16 cellular contexts compared by ENCODE assay signal in genomic region chr3:48142316-48142870, GRCh38. TPM values are rescaled to one million over a fixed set of nuclear protein-coding genes. Genes with fewer than 3 reads are reported as not detected.
DNase-seq lines count a peak whose midpoint lies in the region; ATAC-seq and TF ChIP-seq lines count a peak whose summit lies in the region.
"Had no signal": no experiment of that assay in that cellular context is flagged by ENCODE, and none has a peak within 500 bp of the region (broad histone marks: within the 10 kb centered on the region; RNA-seq: fewer than 3 reads in every experiment).

No MANE protein-coding gene starts in this region.

- H2AFZ ChIP-seq in MM.1S (ENCODE audit: low read length) (no peak overlapping the region), neuronal stem cell (ENCODE audit: low read length) (peak overlapping the region; percentile 22), hepatocyte (no peak overlapping the region)

- H4K91ac ChIP-seq in neuronal stem cell (ENCODE audit: low read depth, low read length, poor library complexity), result no peak overlapping the region

- H3K9me3 ChIP-seq in MM.1S (replicated peaks; ENCODE audit: insufficient read depth, low read length), result no peaks in the 10 kb centered on the region
- peaks cover 0 to 2% of the 10 kb centered on the region in 2 donors for H3K9me3 ChIP-seq in neuronal stem cell (replicated peaks in 1 of 2; ENCODE audit: control insufficient read depth in 2 of 2, insufficient read depth in 1 of 2, low read depth in 1 of 2, low read length in 2 of 2)
- H3K9me3 ChIP-seq in hepatocyte (ENCODE audit: low read depth), result no peaks in the 10 kb centered on the region
- H3K9me3 ChIP-seq: HAP-1, right atrium auricular region had no signal

- H3K27ac Mint-ChIP-seq in MCF 10A (ENCODE audit: low read depth, unreplicated experiment), result peak overlapping the region; percentile 57
- H3K27ac Mint-ChIP-seq: activated naive CD8-positive, alpha-beta T cell; activated T-cell treated with anti-CD3 and anti-CD28 coated beads, Interleukin-2, amount 50 U/mL, for 24 hours had no signal

- peak overlapping the region; percentile 21 for H3K4me3 Mint-ChIP-seq in MCF 10A (ENCODE audit: unreplicated experiment)
- H3K4me3 Mint-ChIP-seq: activated naive CD8-positive, alpha-beta T cell; activated T-cell treated with anti-CD3 and anti-CD28 coated beads, Interleukin-2, amount 50 U/mL, for 24 hours had no signal

- 0 out of 2 replicates have a peak, but pooled peaks cover 3% of the 10 kb centered on the region for H3F3A ChIP-seq in MM.1S (ENCODE audit: insufficient read depth, low read length)

- ATAC-seq in HG03175 (IDR thresholded peaks at IDR 0.05; ENCODE audit: unreplicated experiment), result no peak
- ATAC-seq in GM18909 (IDR thresholded peaks at IDR 0.05; ENCODE audit: poor library complexity, unreplicated experiment), result no peak

- H4K8ac ChIP-seq in neuronal stem cell (ENCODE audit: low read depth, low read length), result no peak overlapping the region

- peak overlapping the region; percentile 19; the same call in 1 of the 2 replicates for H3K4me2 ChIP-seq in MM.1S (ENCODE audit: low read depth, low read length)
- no peak overlapping the region for H3K4me2 ChIP-seq in neuronal stem cell (ENCODE audit: insufficient read depth, low read length, poor library complexity, severe bottlenecking)
- no peak overlapping the region for H3K4me2 ChIP-seq in hepatocyte

- POLR2A ChIA-PET in MCF 10A (lab: Yijun Ruan, JAX), result interaction anchor here (0.7 to 2.2 kb wide), 8 partner anchors 9 to 317 kb away, joined by 3 to 41 read pairs (median 5); no protein-coding TSS in a partner anchor

- DNase-seq in COR-L47 (lab: John Stamatoyannopoulos, UW), result peak; percentile 47
- peak; percentile 79 for DNase-seq in MM.1S
- DNase-seq in MCF 10A (ENCODE audit: unreplicated experiment), result peak; percentile 56
- DNase-seq in neuronal stem cell (ENCODE audit: low spot score), result no peak
- DNase-seq in hepatocyte (ENCODE audit: low spot score), result no peak
- DNase-seq: activated CD4-positive, alpha-beta T cell treated with anti-CD3 and anti-CD28 coated beads, Interleukin-2, amount 50 U/mL, for 48 hours; activated T-cell treated with anti-CD3 and anti-CD28 coated beads, Interleukin-2, amount 50 U/mL, for 24 hours; brain microvascular endothelial cell; head of caudate nucleus; NCI-H446; stimulated activated CD4-positive, alpha-beta T cell treated with anti-CD3 and anti-CD28 coated beads, Interleukin-1b, Interleukin-23, amount 100 ng/mL, for 48 hours had no signal

- peak overlapping the region; percentile 46 for H2BK12ac ChIP-seq in neuronal stem cell (ENCODE audit: low read length)

- no peak overlapping the region for H3K14ac ChIP-seq in neuronal stem cell (ENCODE audit: low read length)

- H3K4me3 ChIP-seq in MM.1S (ENCODE audit: low read length) (no peak overlapping the region), neuronal stem cell (ENCODE audit: low read length in 2 of 2) (no peak overlapping the region), hepatocyte (no peak overlapping the region)
- H3K4me3 ChIP-seq: HAP-1, right atrium auricular region had no signal

- H4K20me1 ChIP-seq in MM.1S (ENCODE audit: insufficient read depth, low read length), result no peaks in the 10 kb centered on the region
- H4K20me1 ChIP-seq in hepatocyte (ENCODE audit: insufficient read depth, poor library complexity, severe bottlenecking), result no peaks in the 10 kb centered on the region

- no peak overlapping the region for H2BK120ac ChIP-seq in neuronal stem cell (ENCODE audit: low read depth, low read length)

- peak overlapping the region; percentile 76 for H3K4ac ChIP-seq in neuronal stem cell (ENCODE audit: low read length)

- H3K36me3 Mint-ChIP-seq in MCF 10A (ENCODE audit: insufficient read depth, unreplicated experiment), result no peaks in the 10 kb centered on the region
- H3K36me3 Mint-ChIP-seq: activated naive CD8-positive, alpha-beta T cell had no signal

- no CpG with 5 or more reads among the region's 11 CpGs for WGBS in neuronal stem cell (ENCODE audit: extremely low coverage in 2 of 2, insufficient read length in 2 of 2, insufficient replicate concordance in 1 of 2), 2 donors
- 93% methylated on average over 11 of the region's 11 CpGs for WGBS in hepatocyte (ENCODE audit: low lambda C conversion rate, missing lambda C conversion rate)

- H3K23ac ChIP-seq in neuronal stem cell (ENCODE audit: low read depth, low read length, poor library complexity), result peak overlapping the region; percentile 85

- peak overlapping the region; percentile 66 for H2BK5ac ChIP-seq in neuronal stem cell (ENCODE audit: low read length)

- H3K4me1 Mint-ChIP-seq in MCF 10A (ENCODE audit: insufficient read depth, unreplicated experiment), result peaks cover 15% of the 10 kb centered on the region

- H3K4me1 ChIP-seq in MM.1S (ENCODE audit: low read length) (peaks cover 7% of the 10 kb centered on the region), neuronal stem cell (ENCODE audit: control insufficient read depth in 2 of 2, insufficient read depth in 1 of 2, low read depth in 1 of 2, low read length in 2 of 2) (peaks cover 0 to 4% of the 10 kb centered on the region in 2 donors), hepatocyte (ENCODE audit: insufficient read depth) (no peaks in the 10 kb centered on the region)

- no peaks in the 10 kb centered on the region for H3K27me3 ChIP-seq in MM.1S (replicated peaks; ENCODE audit: insufficient read depth, low read length)
- no peaks in the 10 kb centered on the region for H3K27me3 ChIP-seq in neuronal stem cell (ENCODE audit: control insufficient read depth in 3 of 3, insufficient read depth in 3 of 3, low read depth in 1 of 3, low read length in 3 of 3)
- no peaks in the 10 kb centered on the region for H3K27me3 ChIP-seq in hepatocyte
- H3K27me3 ChIP-seq: brain microvascular endothelial cell, right atrium auricular region had no signal

- peak overlapping the region; percentile 92 for H3K18ac ChIP-seq in neuronal stem cell (ENCODE audit: low read length)

- H3K9me2 ChIP-seq in MM.1S (replicated peaks; ENCODE audit: insufficient read depth, low read length), result no peaks in the 10 kb centered on the region
- no peaks in the 10 kb centered on the region for H3K9me2 ChIP-seq in hepatocyte (replicated peaks; ENCODE audit: insufficient read depth)

- BruUV-seq in MCF 10A (replicated peaks; lab: Mats Ljungman, UMichigan), result no TSS peak

- H2BK15ac ChIP-seq in neuronal stem cell (ENCODE audit: low read length), result peak overlapping the region; percentile 96

- H3K79me2 ChIP-seq in MM.1S (ENCODE audit: low read length), result no peaks in the 10 kb centered on the region
- no peaks in the 10 kb centered on the region for H3K79me2 ChIP-seq in hepatocyte

- intact Hi-C loops in MCF 10A (cut with micrococcal nuclease), result no loop called here

- no peaks in the 10 kb centered on the region for H3K27me3 Mint-ChIP-seq in MCF 10A (ENCODE audit: insufficient read depth, unreplicated experiment)
- H3K27me3 Mint-ChIP-seq: activated naive CD8-positive, alpha-beta T cell; activated T-cell treated with anti-CD3 and anti-CD28 coated beads, Interleukin-2, amount 50 U/mL, for 24 hours had no signal

- peak overlapping the region; percentile 91 for H2AK5ac ChIP-seq in neuronal stem cell (ENCODE audit: low read depth, low read length)

- H3K36me3 ChIP-seq in MM.1S (replicated peaks; ENCODE audit: insufficient read depth, low read length) (no peaks in the 10 kb centered on the region), neuronal stem cell (replicated peaks in 1 of 2; ENCODE audit: control insufficient read depth in 2 of 2, insufficient read depth in 2 of 2, low read length in 2 of 2) (no peaks in the 10 kb centered on the region), hepatocyte (replicated peaks; ENCODE audit: insufficient read depth, low read depth) (no peaks in the 10 kb centered on the region)
- H3K36me3 ChIP-seq: brain microvascular endothelial cell, HAP-1, right atrium auricular region had no signal

- no peak overlapping the region for H3K9ac ChIP-seq in MM.1S (ENCODE audit: low read length)
- no peak overlapping the region for H3K9ac ChIP-seq in neuronal stem cell (ENCODE audit: low read depth, low read length, poor library complexity)

- no peaks in the 10 kb centered on the region for H3K9me3 Mint-ChIP-seq in MCF 10A (ENCODE audit: unreplicated experiment)
- H3K9me3 Mint-ChIP-seq: activated T-cell treated with anti-CD3 and anti-CD28 coated beads, Interleukin-2, amount 50 U/mL, for 24 hours had no signal

- no peak for TF ChIP-seq CTCF in MM.1S (IDR thresholded peaks at IDR 0.05; ENCODE audit: low read length)
- TF ChIP-seq CTCF in MCF 10A (IDR thresholded peaks at IDR 0.05; ENCODE audit: unreplicated experiment), result no peak
- no peak for TF ChIP-seq CTCF in hepatocyte (IDR thresholded peaks at IDR 0.05; ENCODE audit: poor library complexity)

- H3K79me1 ChIP-seq in neuronal stem cell (ENCODE audit: low read depth, low read length), result peaks cover 2% of the 10 kb centered on the region

- no peak overlapping the region for H3K27ac ChIP-seq in MM.1S (ENCODE audit: low read length)
- no peak overlapping the region for H3K27ac ChIP-seq in neuronal stem cell (replicated peaks; ENCODE audit: low read length)
- no peak overlapping the region for H3K27ac ChIP-seq in hepatocyte
- H3K27ac ChIP-seq: brain microvascular endothelial cell, right atrium auricular region had no signal

- CTCF ChIA-PET in MCF 10A (lab: Yijun Ruan, JAX), result interaction anchor here (0.5 to 3.5 kb wide), 5 partner anchors 9 to 317 kb away, joined by 3 to 21 read pairs (median 4); no protein-coding TSS in a partner anchor

RNA-seq across cellular contexts. Expression of gene CDC25A, which starts 45.8 kb away (rescaled TPM):
- 7.3 and 8.6 TPM in 2 replicates for total RNA-seq in MCF 10A (2022)
- polyA plus RNA-seq in neuronal stem cell (2013, experiment 1 of 2), result 26.0 TPM
- 24.4 TPM for polyA plus RNA-seq in neuronal stem cell (2013, experiment 2 of 2)
- 5.3 and 7.9 TPM in 2 replicates for total RNA-seq in hepatocyte
- polyA plus RNA-seq in hepatocyte, result 3.7 and 5.5 TPM in 2 replicates

Comparison
In these comparisons a context has a peak if more than half of its experiments do, and no peak if none do; other contexts are left out.
1. DNase-seq: peak in COR-L47 (single experiment), MM.1S (single experiment) and MCF 10A (single experiment); none in neuronal stem cell (single experiment) and hepatocyte (single experiment).